Comparison of ENCODE assay signal across 12 cellular contexts in genomic region chr17:68184141-68184571, GRCh38.
DNase-seq lines count a peak whose midpoint lies in the region; TF ChIP-seq lines count a peak whose summit lies in the region.
"Had no signal": no experiment of that assay in that cellular context is flagged by ENCODE, and none has a peak within 500 bp of the region (broad histone marks: within the 10 kb centered on the region; RNA-seq: fewer than 3 reads in every experiment).

No MANE protein-coding gene starts in this region.

- intact Hi-C loops in MCF 10A (cut with micrococcal nuclease), result no loop called here
- intact Hi-C loops in esophagus muscularis mucosa (cut with DNase I), result no loop called here

- no peak for TF ChIP-seq CTCF in MCF 10A (IDR thresholded peaks at IDR 0.05; ENCODE audit: unreplicated experiment)
- no peak for TF ChIP-seq CTCF in neural crest cell (conservative IDR thresholded peaks at IDR 0.05)
- no peak for TF ChIP-seq CTCF in esophagus muscularis mucosa (IDR thresholded peaks at IDR 0.05)

- H3K27ac Mint-ChIP-seq in MCF 10A (ENCODE audit: low read depth, unreplicated experiment) (peak overlapping the region; percentile 52), neural crest cell (ENCODE audit: unreplicated experiment) (peak overlapping the region; percentile 78)

- H3K27ac ChIP-seq in esophagus muscularis mucosa (replicated peaks in 1 of 4), result no peak overlapping the region
- H3K27ac ChIP-seq: right atrium auricular region had no signal

- H3K9me3 ChIP-seq in esophagus muscularis mucosa, result no peaks in the 10 kb centered on the region
- no peaks in the 10 kb centered on the region for H3K9me3 ChIP-seq in MG63
- H3K9me3 ChIP-seq: right atrium auricular region had no signal

- 74% methylated on average over 7 of the region's 10 CpGs for WGBS in esophagus muscularis mucosa

- H3K27me3 ChIP-seq in esophagus muscularis mucosa (no peaks in the 10 kb centered on the region), MG63 (peaks cover 2% of the 10 kb centered on the region; the same call in 1 of the 2 replicates)
- H3K27me3 ChIP-seq: right atrium auricular region had no signal

- BruUV-seq in MCF 10A (replicated peaks; lab: Mats Ljungman, UMichigan), result no TSS peak

- TF ChIP-seq POLR2A in esophagus muscularis mucosa (IDR thresholded peaks at IDR 0.05; ENCODE audit: low read depth), result no peak

- peak; percentile 69 for DNase-seq in ELF-1 (ENCODE audit: low read depth, low spot score)
- peak; percentile 13 for DNase-seq in M059J (ENCODE audit: low read depth)
- DNase-seq in MCF 10A (ENCODE audit: unreplicated experiment), result peak; percentile 51
- DNase-seq in neural crest cell (ENCODE audit: low read depth, low spot score), result no peak
- no peak for DNase-seq in stimulated activated CD8-positive, alpha-beta memory T cell treated with anti-CD3 and anti-CD28 coated beads, Interleukin-4, amount 100 ng/mL, for 48 hours
- DNase-seq in middle frontal gyrus (ENCODE audit: extremely low spot score, low spot score), result no peak
- DNase-seq in esophagus muscularis mucosa (ENCODE audit: extremely low spot score), result no peak
- no peak for DNase-seq in MG63
- DNase-seq: NCI-H1436, T1000 had no signal

- H3K9me3 Mint-ChIP-seq in MCF 10A (ENCODE audit: unreplicated experiment) (no peaks in the 10 kb centered on the region), neural crest cell (no peaks in the 10 kb centered on the region)

- H3K4me1 Mint-ChIP-seq in MCF 10A (ENCODE audit: insufficient read depth, unreplicated experiment) (peaks cover 7% of the 10 kb centered on the region), neural crest cell (peaks cover 3% of the 10 kb centered on the region)

- no peaks in the 10 kb centered on the region for H3K4me1 ChIP-seq in esophagus muscularis mucosa
- H3K4me1 ChIP-seq: right atrium auricular region had no signal

- TF ChIP-seq EP300 in esophagus muscularis mucosa (IDR thresholded peaks at IDR 0.05), result no peak

- H3K36me3 ChIP-seq in esophagus muscularis mucosa (no peaks in the 10 kb centered on the region), MG63 (0 out of 2 replicates have a peak, but pooled peaks cover 2% of the 10 kb centered on the region)
- H3K36me3 ChIP-seq: right atrium auricular region had no signal

- H3K4me3 Mint-ChIP-seq in MCF 10A (ENCODE audit: unreplicated experiment), result no peak overlapping the region
- H3K4me3 Mint-ChIP-seq in neural crest cell, result no peak overlapping the region

- H3K36me3 Mint-ChIP-seq in MCF 10A (ENCODE audit: insufficient read depth, unreplicated experiment) (no peaks in the 10 kb centered on the region), neural crest cell (ENCODE audit: low read depth) (no peaks in the 10 kb centered on the region)

- H3K4me3 ChIP-seq in esophagus muscularis mucosa (no peak overlapping the region), MG63 (no peak overlapping the region)
- H3K4me3 ChIP-seq: lung, right atrium auricular region had no signal

- POLR2A ChIA-PET in MCF 10A (lab: Yijun Ruan, JAX), result interaction anchor here (0.7 to 1.0 kb wide), 2 partner anchors 9 to 64 kb away, joined by 3 read pairs; partner anchors contain the start of gene AMZ2

- CTCF ChIA-PET in MCF 10A (lab: Yijun Ruan, JAX), result interaction anchor here (0.5 to 2.2 kb wide), 3 partner anchors 11 to 95 kb away, joined by 3 to 8 read pairs (median 5); no protein-coding TSS in a partner anchor

- H3K27me3 Mint-ChIP-seq in MCF 10A (ENCODE audit: insufficient read depth, unreplicated experiment) (no peaks in the 10 kb centered on the region), neural crest cell (ENCODE audit: low read depth) (peaks cover 19% of the 10 kb centered on the region)

Comparison
In these comparisons a context has a peak if more than half of its experiments do, and no peak if none do; other contexts are left out.
1. DNase-seq: peak in ELF-1 (single experiment), M059J (single experiment) and MCF 10A (single experiment); none in neural crest cell (single experiment), stimulated activated CD8-positive, alpha-beta memory T cell treated with anti-CD3 and anti-CD28 coated beads, Interleukin-4, amount 100 ng/mL, for 48 hours (single experiment), middle frontal gyrus (single experiment), esophagus muscularis mucosa (single experiment) and MG63 (single experiment).